Comparison of ENCODE assay signal across 20 cellular contexts in genomic region chr20:16556299-16556698, GRCh38. TPM values are rescaled to one million over a fixed set of nuclear protein-coding genes. Genes with fewer than 3 reads are reported as not detected.
DNase-seq lines count a peak whose midpoint lies in the region; ATAC-seq, FAIRE-seq and TF ChIP-seq lines count a peak whose summit lies in the region.
"Had no signal": no experiment of that assay in that cellular context is flagged by ENCODE, and none has a peak within 500 bp of the region (broad histone marks: within the 10 kb centered on the region; RNA-seq: fewer than 3 reads in every experiment).

No MANE protein-coding gene starts in this region.

- H3K36me3 ChIP-seq in parathyroid adenoma (ENCODE audit: control insufficient read depth, insufficient read depth, low read length) = no peaks in the 10 kb centered on the region
- H3K36me3 ChIP-seq in effector memory CD4-positive, alpha-beta T cell (ENCODE audit: control insufficient read depth, insufficient read depth, low read length) = no peaks in the 10 kb centered on the region
- H3K36me3 ChIP-seq: esophagus muscularis mucosa, pancreas had no signal

- no peak overlapping the region for H3K14ac ChIP-seq in H9 (ENCODE audit: insufficient read depth, low read length)

- peaks cover 10 to 18% of the 10 kb centered on the region in 2 experiments; a peak in 4 of 5 replicates for H3K9me3 Mint-ChIP-seq in H9
- peaks cover 1% of the 10 kb centered on the region for H3K9me3 Mint-ChIP-seq in stimulated activated effector memory CD8-positive, alpha-beta T cell treated with anti-CD3 and anti-CD28 coated beads, Interleukin-12 subunit alpha, Interleukin-12 subunit beta, amount 100 ng/mL, for 72 hours
- H3K9me3 Mint-ChIP-seq: activated T-cell treated with anti-CD3 and anti-CD28 coated beads, Interleukin-2, amount 50 U/mL, for 4 hours had no signal

- no peaks in the 10 kb centered on the region for H3K79me1 ChIP-seq in H9 (ENCODE audit: insufficient read depth, low read depth, low read length, poor library complexity, severe bottlenecking)

- WGBS in H9 (ENCODE audit: extremely low coverage, insufficient read length, low lambda C conversion rate) = no CpG with 5 or more reads among the region's 5 CpGs

- no peak for ATAC-seq in stimulated activated effector memory CD8-positive, alpha-beta T cell treated with anti-CD3 and anti-CD28 coated beads, Interleukin-12 subunit alpha, Interleukin-12 subunit beta, amount 100 ng/mL, for 72 hours
- ATAC-seq: activated naive CD4-positive, alpha-beta T cell treated with anti-CD3 and anti-CD28 coated beads, Interleukin-2, amount 50 U/mL, for 72 hours; activated T-cell treated with anti-CD3 and anti-CD28 coated beads, Interleukin-2, amount 50 U/mL, for 4 hours; pancreas had no signal

- no peak overlapping the region for H3K4ac ChIP-seq in H9 (ENCODE audit: low read depth, low read length)

- no peak for TF ChIP-seq POLR2A in H54 (IDR thresholded peaks at IDR 0.05; ENCODE audit: low read depth, low read length)

- TF ChIP-seq CTCF in H9 (conservative IDR thresholded peaks at IDR 0.05) (no peak), parathyroid adenoma (IDR thresholded peaks at IDR 0.05) (no peak)

- no peak overlapping the region for H3K27ac ChIP-seq in H9 (ENCODE audit: insufficient read length, low read depth, low read length)
- peak overlapping the region; percentile 98 for H3K27ac ChIP-seq in parathyroid adenoma
- no peak overlapping the region for H3K27ac ChIP-seq in effector memory CD4-positive, alpha-beta T cell (ENCODE audit: insufficient read depth, low read length, poor library complexity, severe bottlenecking)
- H3K27ac ChIP-seq: esophagus muscularis mucosa, pancreas had no signal

- no peak overlapping the region for H3T11ph ChIP-seq in H9 (ENCODE audit: low read length)

- peak overlapping the region; percentile 83 for H2BK20ac ChIP-seq in H9 (ENCODE audit: low read depth, low read length, poor library complexity, severe bottlenecking)

- H3K27me3 ChIP-seq in H9 (ENCODE audit: insufficient read depth, low read length) = no peaks in the 10 kb centered on the region
- no peaks in the 10 kb centered on the region for H3K27me3 ChIP-seq in parathyroid adenoma (ENCODE audit: control insufficient read depth, insufficient read depth, low read length)
- H3K27me3 ChIP-seq in effector memory CD4-positive, alpha-beta T cell (replicated peaks; ENCODE audit: control insufficient read depth, insufficient read depth, low read length, poor library complexity, severe bottlenecking) = no peaks in the 10 kb centered on the region
- H3K27me3 ChIP-seq: esophagus muscularis mucosa, pancreas had no signal

- no peak overlapping the region for H4K5ac ChIP-seq in H9 (ENCODE audit: insufficient read length, low read depth, low read length)

- no peak overlapping the region for H2BK12ac ChIP-seq in H9 (ENCODE audit: insufficient read length, low read depth, low read length)

- H3K27me3 Mint-ChIP-seq in H9 (ENCODE audit: low read depth) = no peaks in the 10 kb centered on the region; the same call in 1 of the 2 replicates

- no peak overlapping the region for H3K9ac ChIP-seq in H9 (ENCODE audit: extremely low read depth, insufficient read length, low read length)
- H3K9ac ChIP-seq in parathyroid adenoma = no peak overlapping the region

- H3K23ac ChIP-seq in H9 (ENCODE audit: insufficient read length, low read depth, low read length) = no peak overlapping the region

- no peak overlapping the region for H3K4me3 Mint-ChIP-seq in H9
- no peak overlapping the region for H3K4me3 Mint-ChIP-seq in stimulated activated effector memory CD8-positive, alpha-beta T cell treated with anti-CD3 and anti-CD28 coated beads, Interleukin-12 subunit alpha, Interleukin-12 subunit beta, amount 100 ng/mL, for 72 hours
- H3K4me3 Mint-ChIP-seq: activated T-cell treated with anti-CD3 and anti-CD28 coated beads, Interleukin-2, amount 50 U/mL, for 4 hours had no signal

- no peak overlapping the region for H2AK5ac ChIP-seq in H9 (ENCODE audit: insufficient read length, low read length)

- H2AFZ ChIP-seq in H9 (ENCODE audit: low read length) (no peak overlapping the region), parathyroid adenoma (no peak overlapping the region)

- H3K4me1 Mint-ChIP-seq in H9 = peaks cover 15 to 17% of the 10 kb centered on the region in 2 experiments
- peaks cover 21% of the 10 kb centered on the region for H3K4me1 Mint-ChIP-seq in stimulated activated effector memory CD8-positive, alpha-beta T cell treated with anti-CD3 and anti-CD28 coated beads, Interleukin-12 subunit alpha, Interleukin-12 subunit beta, amount 100 ng/mL, for 72 hours

- H4K8ac ChIP-seq in H9 (replicated peaks; ENCODE audit: insufficient read length, low read depth, low read length) = no peak overlapping the region

- H3K4me3 ChIP-seq in parathyroid adenoma (ENCODE audit: low read depth, low read length) = no peak overlapping the region
- H3K4me3 ChIP-seq in effector memory CD4-positive, alpha-beta T cell (ENCODE audit: insufficient read depth, low read depth, low read length, poor library complexity, severe bottlenecking) = no peak overlapping the region
- H3K4me3 ChIP-seq: esophagus muscularis mucosa, pancreas had no signal

- H3K79me2 ChIP-seq in H9 (ENCODE audit: insufficient read depth, low read length) (no peaks in the 10 kb centered on the region), parathyroid adenoma (peaks cover 58% of the 10 kb centered on the region)

- no peak for FAIRE-seq in H54 (lab: Jason Lieb, UNC)
- FAIRE-seq: G401.6, pancreas, small intestine had no signal

- no peak overlapping the region for H3K18ac ChIP-seq in H9 (ENCODE audit: insufficient read length, low read depth, low read length)

- no peak overlapping the region for H2BK15ac ChIP-seq in H9 (ENCODE audit: low read depth, low read length)

- no peak overlapping the region for H4K91ac ChIP-seq in H9 (ENCODE audit: insufficient read length, low read depth, low read length)

- no peak overlapping the region for H2BK120ac ChIP-seq in H9 (ENCODE audit: low read depth, low read length, poor library complexity, severe bottlenecking)

- H3K9me3 ChIP-seq in H9 (ENCODE audit: control insufficient read depth, low read depth, low read length) = no peaks in the 10 kb centered on the region
- H3K9me3 ChIP-seq in parathyroid adenoma (ENCODE audit: control insufficient read depth, low read length) = no peaks in the 10 kb centered on the region
- no peaks in the 10 kb centered on the region for H3K9me3 ChIP-seq in effector memory CD4-positive, alpha-beta T cell (ENCODE audit: control insufficient read depth, low read length)
- H3K9me3 ChIP-seq: esophagus muscularis mucosa, pancreas had no signal

- H3K36me3 Mint-ChIP-seq in H9 (ENCODE audit: insufficient read depth in 1 of 3, low read depth in 3 of 3) = peaks cover 0 to 12% (median 5%) of the 10 kb centered on the region in 3 experiments; a peak in 4 of 7 replicates
- no peaks in the 10 kb centered on the region for H3K36me3 Mint-ChIP-seq in stimulated activated effector memory CD8-positive, alpha-beta T cell treated with anti-CD3 and anti-CD28 coated beads, Interleukin-12 subunit alpha, Interleukin-12 subunit beta, amount 100 ng/mL, for 72 hours

- no peak for DNase-seq in H9
- peak; percentile 62 for DNase-seq in RPMI7951 (ENCODE audit: low read depth)
- DNase-seq in fibroblast of gingiva (ENCODE audit: low read depth) = peak; percentile 78
- no peak for DNase-seq in effector memory CD4-positive, alpha-beta T cell
- DNase-seq in HUDEP-2 (lab: John Stamatoyannopoulos, UW; ENCODE audit: unreplicated experiment in 76 of 76) = no peak
- DNase-seq in stimulated activated effector memory CD8-positive, alpha-beta T cell treated with anti-CD3 and anti-CD28 coated beads, Interleukin-12 subunit alpha, Interleukin-12 subunit beta, amount 100 ng/mL, for 72 hours (ENCODE audit: low spot score in 2 of 2) = no peak
- DNase-seq in H54 (ENCODE audit: insufficient read length, low spot score) = no peak
- DNase-seq: activated CD4-positive, alpha-beta T cell treated with anti-CD3 and anti-CD28 coated beads, Interleukin-2, amount 50 U/mL, for 48 hours; activated T-cell treated with anti-CD3 and anti-CD28 coated beads, Interleukin-2, amount 50 U/mL, for 4 hours; AML-193; dermis blood vessel endothelial cell; KBM-7; NCI-H1417 treated with DMSO at 0.1 percent for 48 hours; pancreas; small intestine; stimulated activated CD4-positive, alpha-beta T cell treated with anti-CD3 and anti-CD28 coated beads, Interleukin-4, amount 100 ng/mL, for 4 hours had no signal

- H3K4me1 ChIP-seq in H9 (ENCODE audit: insufficient read depth, low read length) = no peaks in the 10 kb centered on the region
- H3K4me1 ChIP-seq in parathyroid adenoma = peaks cover 64% of the 10 kb centered on the region
- H3K4me1 ChIP-seq in effector memory CD4-positive, alpha-beta T cell (ENCODE audit: control insufficient read depth, insufficient read depth, low read length, poor library complexity, severe bottlenecking) = no peaks in the 10 kb centered on the region
- H3K4me1 ChIP-seq: pancreas had no signal

- no peak overlapping the region for H3K56ac ChIP-seq in H9 (ENCODE audit: insufficient read length, low read depth, low read length)

- no peak overlapping the region for H3K4me2 ChIP-seq in H9 (ENCODE audit: insufficient read depth, insufficient read length, low read length)
- no peak overlapping the region for H3K4me2 ChIP-seq in parathyroid adenoma (ENCODE audit: low read length)

- no peaks in the 10 kb centered on the region for H4K20me1 ChIP-seq in H9 (ENCODE audit: control insufficient read depth, insufficient read depth, insufficient read length)

- H2BK5ac ChIP-seq in H9 (ENCODE audit: insufficient read length, low read length) = no peak overlapping the region

- no peak overlapping the region for H3K27ac Mint-ChIP-seq in H9
- H3K27ac Mint-ChIP-seq in stimulated activated effector memory CD8-positive, alpha-beta T cell treated with anti-CD3 and anti-CD28 coated beads, Interleukin-12 subunit alpha, Interleukin-12 subunit beta, amount 100 ng/mL, for 72 hours = no peak overlapping the region
- H3K27ac Mint-ChIP-seq: activated naive CD4-positive, alpha-beta T cell treated with anti-CD3 and anti-CD28 coated beads, Interleukin-2, amount 50 U/mL, for 72 hours had no signal

- H3K23me2 ChIP-seq in H9 (ENCODE audit: insufficient read length, low read depth, low read length, poor library complexity, severe bottlenecking) = no peaks in the 10 kb centered on the region

RNA-seq across cellular contexts. Expression of gene KIF16B, which starts 16.9 kb away (rescaled TPM):
- 7.0 and 7.4 TPM in 2 replicates for total RNA-seq in H9 (2021)
- 9.4 and 10.6 TPM in 2 replicates for total RNA-seq in RPMI7951 (2014; rRNA removed; shearing (Covaris generic))

Comparison
In these comparisons a context has a peak if more than half of its experiments do, and no peak if none do; other contexts are left out.
1. DNase-seq: peak in RPMI7951 (single experiment) and fibroblast of gingiva (single experiment); none in H9 (single experiment), effector memory CD4-positive, alpha-beta T cell (0 of 3), HUDEP-2 (0 of 76), stimulated activated effector memory CD8-positive, alpha-beta T cell treated with anti-CD3 and anti-CD28 coated beads, Interleukin-12 subunit alpha, Interleukin-12 subunit beta, amount 100 ng/mL, for 72 hours (0 of 2) and H54 (single experiment).